12 cellular contexts compared by ENCODE assay signal in genomic region chr16:56247018-56247417, GRCh38.
"Had no signal": no experiment of that assay in that cellular context is flagged by ENCODE, and none has a peak within 500 bp of the region (broad histone marks: within the 10 kb centered on the region; RNA-seq: fewer than 3 reads in every experiment).

No MANE protein-coding gene starts in this region.

- ATAC-seq: effector memory CD8-positive, alpha-beta T cell; foreskin keratinocyte had no signal

- DNase-seq: activated CD4-positive, CD25-positive, alpha-beta regulatory T cell treated with anti-CD3 and anti-CD28 coated beads, Interleukin-2, amount 50 U/mL, for 72 hours; activated naive CD4-positive, alpha-beta T cell treated with anti-CD3 and anti-CD28 coated beads, Interleukin-2, amount 50 U/mL, for 16 hours; effector memory CD8-positive, alpha-beta T cell; foreskin keratinocyte; pancreas; stimulated activated CD4-positive, alpha-beta T cell treated with anti-CD3 and anti-CD28 coated beads, Interleukin-2, amount 100 ng/mL, for 48 hours; stimulated activated naive CD4-positive, alpha-beta T cell; T-helper 9 cell; upper lobe of right lung had no signal

- H3K36me3 ChIP-seq: pancreas, suprapubic skin, upper lobe of right lung had no signal

- H3K4me3 ChIP-seq: lung, pancreas, suprapubic skin, upper lobe of right lung had no signal

- H3K9me3 ChIP-seq: pancreas, suprapubic skin, upper lobe of right lung had no signal

- H3K4me1 ChIP-seq: foreskin keratinocyte, pancreas, suprapubic skin, upper lobe of right lung had no signal

- H3K27ac ChIP-seq: foreskin keratinocyte, pancreas, suprapubic skin, upper lobe of right lung had no signal

- FAIRE-seq: pancreas had no signal

- H3K27me3 ChIP-seq: pancreas, suprapubic skin, upper lobe of right lung had no signal

- H3K27me3 Mint-ChIP-seq: central memory CD8-positive, alpha-beta T cell; effector memory CD8-positive, alpha-beta T cell had no signal

- H3K4me3 Mint-ChIP-seq: central memory CD8-positive, alpha-beta T cell; effector memory CD8-positive, alpha-beta T cell had no signal

- H3K9me3 Mint-ChIP-seq: central memory CD8-positive, alpha-beta T cell; effector memory CD8-positive, alpha-beta T cell had no signal
